In the genomic region with DNA sequence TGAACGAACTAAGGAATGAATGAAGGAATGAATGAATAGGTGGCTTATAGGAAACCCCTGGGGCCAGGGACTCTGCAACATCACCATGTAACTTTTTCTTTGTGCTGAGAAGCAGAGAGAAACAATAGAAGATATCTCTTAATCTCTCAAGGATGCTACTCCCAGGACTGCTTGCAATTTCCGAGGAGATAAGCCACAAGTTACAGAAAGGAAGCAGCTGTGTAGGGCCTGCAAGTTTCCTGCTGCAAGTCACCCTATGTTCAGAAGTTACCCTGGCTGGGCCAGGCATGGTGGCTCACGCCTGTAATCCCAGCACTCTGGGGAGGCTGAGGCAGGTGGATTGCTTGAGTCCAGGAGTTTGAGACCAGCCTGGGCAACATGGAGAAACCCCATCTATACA, we compare ENCODE assay signal across 1 cellular context.
TF ChIP-seq lines count a peak whose summit lies in the region.

No MANE protein-coding gene starts in this region.

TF ChIP-seq in K562, 482 proteins besides CTCF, POLR2A, EP300 and RAD21 (continued from another document and continues in another):
- TF ChIP-seq PBX2 (CRISPR knock-in tag; IDR thresholded peaks at IDR 0.05; ENCODE audit: low read depth) (no peak), PBX2 (tag; conservative IDR thresholded peaks at IDR 0.05; ENCODE audit: low read depth) (no peak), RBM17 (IDR thresholded peaks at IDR 0.05; ENCODE audit: borderline replicate concordance, low read depth, low read length) (no peak), SOX6 (IDR thresholded peaks at IDR 0.05) (peak; percentile 96), PTBP1 (IDR thresholded peaks at IDR 0.05; ENCODE audit: low read depth, low read length) (no peak), POLR2B (IDR thresholded peaks at IDR 0.05; ENCODE audit: low read depth, partially characterized antibody) (no peak), CBFA2T2 (conservative IDR thresholded peaks at IDR 0.05) (peak; percentile 50), ZNF133 (CRISPR knock-in tag; IDR thresholded peaks at IDR 0.05) (no peak), LARP7 (IDR thresholded peaks at IDR 0.05) (no peak), ZNF3 (CRISPR knock-in tag; IDR thresholded peaks at IDR 0.05) (no peak), YBX1 (IDR thresholded peaks at IDR 0.05) (no peak), CEBPB (tag; IDR thresholded peaks at IDR 0.05) (no peak), POU5F1 (IDR thresholded peaks at IDR 0.05; ENCODE audit: borderline replicate concordance, low read depth, low read length, partially characterized antibody) (no peak), ZMIZ1 (IDR thresholded peaks at IDR 0.05; ENCODE audit: low read depth in 2 of 2, low read length in 2 of 2) (no peak), WHSC1 (IDR thresholded peaks at IDR 0.05; ENCODE audit: low read length) (no peak), SMARCA5 (IDR thresholded peaks at IDR 0.05) (no peak), CHD2 (IDR thresholded peaks at IDR 0.05; ENCODE audit: low read depth, low read length) (no peak), ELF4 (CRISPR knock-in tag; IDR thresholded peaks at IDR 0.05) (no peak), ATF7 (IDR thresholded peaks at IDR 0.05) (no peak), GATA2 (CRISPR knock-in tag; IDR thresholded peaks at IDR 0.05) (peak; percentile 81), SMAD3 (CRISPR knock-in tag; conservative IDR thresholded peaks at IDR 0.05) (no peak), GABPA (tag; conservative IDR thresholded peaks at IDR 0.05; ENCODE audit: low read depth) (peak; percentile 41), MYBL2 (IDR thresholded peaks at IDR 0.05; ENCODE audit: low read depth) (no peak), MYBL2 (CRISPR knock-in tag; IDR thresholded peaks at IDR 0.05; ENCODE audit: borderline replicate concordance) (no peak), ZSCAN32 (CRISPR knock-in tag; IDR thresholded peaks at IDR 0.05) (no peak), KDM4B (IDR thresholded peaks at IDR 0.05; ENCODE audit: borderline replicate concordance in 2 of 2, low read depth in 1 of 2) (no peak), GABPB1 (CRISPR knock-in tag; IDR thresholded peaks at IDR 0.05) (no peak), ZNF57 (CRISPR knock-in tag; IDR thresholded peaks at IDR 0.05) (no peak), GATAD2B (IDR thresholded peaks at IDR 0.05; ENCODE audit: borderline replicate concordance) (peak; percentile 40; the same call in 1 of the 2 replicates), BCL6 (CRISPR knock-in tag; IDR thresholded peaks at IDR 0.05) (no peak)
- TF ChIP-seq, protein P1, sequence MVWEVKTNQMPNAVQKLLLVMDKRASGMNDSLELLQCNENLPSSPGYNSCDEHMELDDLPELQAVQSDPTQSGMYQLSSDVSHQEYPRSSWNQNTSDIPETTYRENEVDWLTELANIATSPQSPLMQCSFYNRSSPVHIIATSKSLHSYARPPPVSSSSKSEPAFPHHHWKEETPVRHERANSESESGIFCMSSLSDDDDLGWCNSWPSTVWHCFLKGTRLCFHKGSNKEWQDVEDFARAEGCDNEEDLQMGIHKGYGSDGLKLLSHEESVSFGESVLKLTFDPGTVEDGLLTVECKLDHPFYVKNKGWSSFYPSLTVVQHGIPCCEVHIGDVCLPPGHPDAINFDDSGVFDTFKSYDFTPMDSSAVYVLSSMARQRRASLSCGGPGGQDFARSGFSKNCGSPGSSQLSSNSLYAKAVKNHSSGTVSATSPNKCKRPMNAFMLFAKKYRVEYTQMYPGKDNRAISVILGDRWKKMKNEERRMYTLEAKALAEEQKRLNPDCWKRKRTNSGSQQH (CRISPR knock-in tag; IDR thresholded peaks at IDR 0.05) = no peak
- TF ChIP-seq, protein P2, sequence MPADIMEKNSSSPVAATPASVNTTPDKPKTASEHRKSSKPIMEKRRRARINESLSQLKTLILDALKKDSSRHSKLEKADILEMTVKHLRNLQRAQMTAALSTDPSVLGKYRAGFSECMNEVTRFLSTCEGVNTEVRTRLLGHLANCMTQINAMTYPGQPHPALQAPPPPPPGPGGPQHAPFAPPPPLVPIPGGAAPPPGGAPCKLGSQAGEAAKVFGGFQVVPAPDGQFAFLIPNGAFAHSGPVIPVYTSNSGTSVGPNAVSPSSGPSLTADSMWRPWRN (IDR thresholded peaks at IDR 0.05; ENCODE audit: low read depth) = no peak
- TF ChIP-seq, protein P3, sequence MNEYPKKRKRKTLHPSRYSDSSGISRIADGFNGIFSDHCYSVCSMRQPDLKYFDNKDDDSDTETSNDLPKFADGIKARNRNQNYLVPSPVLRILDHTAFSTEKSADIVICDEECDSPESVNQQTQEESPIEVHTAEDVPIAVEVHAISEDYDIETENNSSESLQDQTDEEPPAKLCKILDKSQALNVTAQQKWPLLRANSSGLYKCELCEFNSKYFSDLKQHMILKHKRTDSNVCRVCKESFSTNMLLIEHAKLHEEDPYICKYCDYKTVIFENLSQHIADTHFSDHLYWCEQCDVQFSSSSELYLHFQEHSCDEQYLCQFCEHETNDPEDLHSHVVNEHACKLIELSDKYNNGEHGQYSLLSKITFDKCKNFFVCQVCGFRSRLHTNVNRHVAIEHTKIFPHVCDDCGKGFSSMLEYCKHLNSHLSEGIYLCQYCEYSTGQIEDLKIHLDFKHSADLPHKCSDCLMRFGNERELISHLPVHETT (CRISPR knock-in tag; conservative IDR thresholded peaks at IDR 0.05 in 1 of 2, IDR thresholded peaks at IDR 0.05 in 1 of 2) = 0 out of 4 replicates have a peak, but pooled peaks of 1 of the 2 experiments have one; percentile 17
- TF ChIP-seq, protein P4, sequence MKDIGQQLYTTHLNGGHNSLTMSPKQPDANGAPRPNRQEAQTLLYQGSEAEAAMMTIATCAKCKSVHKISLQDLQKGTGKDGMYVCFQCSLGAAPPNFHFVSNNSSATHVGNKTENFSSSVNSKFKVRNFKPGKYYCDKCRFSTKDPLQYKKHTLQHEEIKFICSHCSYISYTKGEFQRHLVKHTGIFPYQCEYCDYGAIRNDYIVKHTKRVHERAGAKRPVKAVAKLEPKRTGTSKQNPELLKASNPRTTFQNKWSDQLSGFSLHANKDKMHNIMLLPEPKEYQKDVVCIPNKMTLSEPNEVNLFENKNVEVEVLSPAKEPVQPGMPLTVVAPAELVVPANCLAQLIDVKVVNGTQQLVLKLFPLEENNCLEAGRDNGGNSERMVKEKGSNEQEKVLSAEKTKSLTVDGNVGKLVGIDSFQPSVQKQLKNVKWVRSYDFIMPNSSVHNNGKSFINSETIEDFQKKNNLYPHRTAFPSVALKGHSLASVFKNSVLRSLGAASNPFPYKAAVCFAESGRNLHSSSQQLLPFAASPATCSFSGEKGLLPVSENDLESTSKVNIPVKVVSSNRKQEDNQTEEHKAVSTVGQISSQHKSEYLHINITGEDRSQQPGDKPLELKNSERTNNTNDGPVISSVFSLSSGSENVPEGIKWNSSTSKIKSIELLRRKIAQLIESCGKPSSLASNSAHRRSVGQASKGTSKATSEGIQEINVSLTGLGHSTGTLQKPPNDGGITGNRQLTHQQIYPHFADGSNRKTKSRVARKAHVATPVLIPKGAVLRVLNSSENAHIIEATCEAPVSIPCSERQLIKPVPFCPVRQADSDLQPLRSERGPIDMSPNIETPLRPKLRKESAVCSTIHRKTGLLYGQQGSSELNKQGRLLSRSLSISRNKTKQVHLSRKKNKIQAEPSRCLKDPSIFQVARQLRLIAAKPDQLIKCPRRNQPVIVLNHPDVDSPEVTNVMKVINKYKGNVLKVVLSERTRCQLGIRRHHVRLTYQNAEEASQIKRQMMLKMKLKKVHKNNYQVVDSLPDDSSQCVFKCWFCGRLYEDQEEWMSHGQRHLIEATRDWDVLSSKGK (CRISPR knock-in tag; IDR thresholded peaks at IDR 0.05) = no peak
- TF ChIP-seq, protein P5, sequence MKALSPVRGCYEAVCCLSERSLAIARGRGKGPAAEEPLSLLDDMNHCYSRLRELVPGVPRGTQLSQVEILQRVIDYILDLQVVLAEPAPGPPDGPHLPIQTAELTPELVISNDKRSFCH (CRISPR knock-in tag; IDR thresholded peaks at IDR 0.05) = no peak
- TF ChIP-seq, protein P5 (tag; IDR thresholded peaks at IDR 0.05) = no peak
- TF ChIP-seq, protein P6, sequence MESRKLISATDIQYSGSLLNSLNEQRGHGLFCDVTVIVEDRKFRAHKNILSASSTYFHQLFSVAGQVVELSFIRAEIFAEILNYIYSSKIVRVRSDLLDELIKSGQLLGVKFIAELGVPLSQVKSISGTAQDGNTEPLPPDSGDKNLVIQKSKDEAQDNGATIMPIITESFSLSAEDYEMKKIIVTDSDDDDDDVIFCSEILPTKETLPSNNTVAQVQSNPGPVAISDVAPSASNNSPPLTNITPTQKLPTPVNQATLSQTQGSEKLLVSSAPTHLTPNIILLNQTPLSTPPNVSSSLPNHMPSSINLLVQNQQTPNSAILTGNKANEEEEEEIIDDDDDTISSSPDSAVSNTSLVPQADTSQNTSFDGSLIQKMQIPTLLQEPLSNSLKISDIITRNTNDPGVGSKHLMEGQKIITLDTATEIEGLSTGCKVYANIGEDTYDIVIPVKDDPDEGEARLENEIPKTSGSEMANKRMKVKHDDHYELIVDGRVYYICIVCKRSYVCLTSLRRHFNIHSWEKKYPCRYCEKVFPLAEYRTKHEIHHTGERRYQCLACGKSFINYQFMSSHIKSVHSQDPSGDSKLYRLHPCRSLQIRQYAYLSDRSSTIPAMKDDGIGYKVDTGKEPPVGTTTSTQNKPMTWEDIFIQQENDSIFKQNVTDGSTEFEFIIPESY (CRISPR knock-in tag; IDR thresholded peaks at IDR 0.05) = no peak
- TF ChIP-seq, protein P7, sequence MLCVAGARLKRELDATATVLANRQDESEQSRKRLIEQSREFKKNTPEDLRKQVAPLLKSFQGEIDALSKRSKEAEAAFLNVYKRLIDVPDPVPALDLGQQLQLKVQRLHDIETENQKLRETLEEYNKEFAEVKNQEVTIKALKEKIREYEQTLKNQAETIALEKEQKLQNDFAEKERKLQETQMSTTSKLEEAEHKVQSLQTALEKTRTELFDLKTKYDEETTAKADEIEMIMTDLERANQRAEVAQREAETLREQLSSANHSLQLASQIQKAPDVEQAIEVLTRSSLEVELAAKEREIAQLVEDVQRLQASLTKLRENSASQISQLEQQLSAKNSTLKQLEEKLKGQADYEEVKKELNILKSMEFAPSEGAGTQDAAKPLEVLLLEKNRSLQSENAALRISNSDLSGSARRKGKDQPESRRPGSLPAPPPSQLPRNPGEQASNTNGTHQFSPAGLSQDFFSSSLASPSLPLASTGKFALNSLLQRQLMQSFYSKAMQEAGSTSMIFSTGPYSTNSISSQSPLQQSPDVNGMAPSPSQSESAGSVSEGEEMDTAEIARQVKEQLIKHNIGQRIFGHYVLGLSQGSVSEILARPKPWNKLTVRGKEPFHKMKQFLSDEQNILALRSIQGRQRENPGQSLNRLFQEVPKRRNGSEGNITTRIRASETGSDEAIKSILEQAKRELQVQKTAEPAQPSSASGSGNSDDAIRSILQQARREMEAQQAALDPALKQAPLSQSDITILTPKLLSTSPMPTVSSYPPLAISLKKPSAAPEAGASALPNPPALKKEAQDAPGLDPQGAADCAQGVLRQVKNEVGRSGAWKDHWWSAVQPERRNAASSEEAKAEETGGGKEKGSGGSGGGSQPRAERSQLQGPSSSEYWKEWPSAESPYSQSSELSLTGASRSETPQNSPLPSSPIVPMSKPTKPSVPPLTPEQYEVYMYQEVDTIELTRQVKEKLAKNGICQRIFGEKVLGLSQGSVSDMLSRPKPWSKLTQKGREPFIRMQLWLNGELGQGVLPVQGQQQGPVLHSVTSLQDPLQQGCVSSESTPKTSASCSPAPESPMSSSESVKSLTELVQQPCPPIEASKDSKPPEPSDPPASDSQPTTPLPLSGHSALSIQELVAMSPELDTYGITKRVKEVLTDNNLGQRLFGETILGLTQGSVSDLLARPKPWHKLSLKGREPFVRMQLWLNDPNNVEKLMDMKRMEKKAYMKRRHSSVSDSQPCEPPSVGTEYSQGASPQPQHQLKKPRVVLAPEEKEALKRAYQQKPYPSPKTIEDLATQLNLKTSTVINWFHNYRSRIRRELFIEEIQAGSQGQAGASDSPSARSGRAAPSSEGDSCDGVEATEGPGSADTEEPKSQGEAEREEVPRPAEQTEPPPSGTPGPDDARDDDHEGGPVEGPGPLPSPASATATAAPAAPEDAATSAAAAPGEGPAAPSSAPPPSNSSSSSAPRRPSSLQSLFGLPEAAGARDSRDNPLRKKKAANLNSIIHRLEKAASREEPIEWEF (CRISPR knock-in tag; IDR thresholded peaks at IDR 0.05) = no peak
